Comparison of ENCODE assay signal across 14 cellular contexts in genomic region chr7:65001291-65001814, GRCh38.
"Had no signal": no experiment of that assay in that cellular context is flagged by ENCODE, and none has a peak within 500 bp of the region (broad histone marks: within the 10 kb centered on the region; RNA-seq: fewer than 3 reads in every experiment).

No MANE protein-coding gene starts in this region.

- H3K4me3 Mint-ChIP-seq: activated naive CD8-positive, alpha-beta T cell; activated T-cell treated with anti-CD3 and anti-CD28 coated beads, Interleukin-2, amount 50 U/mL, for 24 hours; neural progenitor cell; T-helper 2 cell treated with Interferon-gamma antibody and Interleukin-4, amounts not matched to agents 5 μg/mL and 100 μg/mL, for 36 hours had no signal

- H3K27ac Mint-ChIP-seq: activated naive CD8-positive, alpha-beta T cell; activated T-cell treated with anti-CD3 and anti-CD28 coated beads, Interleukin-2, amount 50 U/mL, for 24 hours; neural progenitor cell; T-helper 2 cell treated with Interferon-gamma antibody and Interleukin-4, amounts not matched to agents 5 μg/mL and 100 μg/mL, for 36 hours had no signal

- H3K27me3 Mint-ChIP-seq: activated naive CD8-positive, alpha-beta T cell; activated T-cell treated with anti-CD3 and anti-CD28 coated beads, Interleukin-2, amount 50 U/mL, for 24 hours had no signal

- H3K9ac ChIP-seq: neural progenitor cell, parathyroid adenoma had no signal

- H3K4me3 ChIP-seq: hepatocyte, neural progenitor cell, tibial nerve had no signal

- H3K27ac ChIP-seq: hepatocyte, neural progenitor cell, parathyroid adenoma, tibial nerve had no signal

- DNase-seq: activated CD4-positive, alpha-beta T cell treated with anti-CD3 and anti-CD28 coated beads, Interleukin-2, amount 50 U/mL, for 4 hours; activated CD4-positive, CD25-positive, alpha-beta regulatory T cell treated with anti-CD3 and anti-CD28 coated beads, Interleukin-2, amount 50 U/mL, for 72 hours; activated gamma-delta T cell; activated T-cell treated with anti-CD3 and anti-CD28 coated beads, Interleukin-2, amount 50 U/mL, for 24 hours; aorta; stimulated activated CD4-positive, alpha-beta T cell treated with anti-CD3 and anti-CD28 coated beads, Interleukin-15, amount 100 ng/mL, for 24 hours; stimulated activated CD4-positive, alpha-beta T cell treated with anti-CD3 and anti-CD28 coated beads, Interleukin-4, amount 100 ng/mL, for 4 hours; SW 1271 had no signal

- H3K27me3 ChIP-seq: hepatocyte, neural progenitor cell, tibial nerve had no signal
